Comparison of ENCODE assay signal across 11 cellular contexts in the genomic region with DNA sequence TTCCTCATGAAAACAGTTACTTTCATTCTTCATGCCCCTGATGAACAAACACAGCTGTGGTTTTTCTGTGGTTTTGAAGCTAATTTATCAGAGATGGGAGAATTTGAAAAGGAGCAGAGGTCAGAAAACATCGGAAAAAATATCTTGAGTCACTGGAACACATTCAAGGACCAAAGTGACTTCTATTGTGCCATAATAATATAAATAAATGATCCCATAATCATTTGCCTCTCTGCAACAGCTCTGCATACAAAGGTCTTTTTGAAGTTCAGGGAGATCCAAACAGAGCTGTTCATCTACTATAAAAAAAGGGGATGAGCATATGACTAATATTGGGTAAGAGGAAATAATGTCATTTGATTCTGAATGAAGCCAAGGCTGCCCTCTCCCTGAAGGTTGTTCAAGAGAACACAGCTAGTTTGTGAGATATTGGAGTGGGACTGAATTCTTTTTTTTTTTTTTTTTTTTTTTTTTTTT.
DNase-seq lines count a peak whose midpoint lies in the region; TF ChIP-seq lines count a peak whose summit lies in the region.
"Had no signal": no experiment of that assay in that cellular context is flagged by ENCODE, and none has a peak within 500 bp of the region (broad histone marks: within the 10 kb centered on the region; RNA-seq: fewer than 3 reads in every experiment).

No MANE protein-coding gene starts in this region.

- TF ChIP-seq CTCF in cardiac fibroblast (IDR thresholded peaks at IDR 0.05; ENCODE audit: low read depth, low read length): no peak

- DNase-seq in MG63: peak; percentile 19
- DNase-seq in cardiac fibroblast (ENCODE audit: low read depth in 2 of 2): peak; percentile 79 to 91
- DNase-seq in myocyte (ENCODE audit: low read depth): peak; percentile 60
- no peak for DNase-seq in SW 1271 (lab: John Stamatoyannopoulos, UW)
- no peak for DNase-seq in activated CD4-positive, alpha-beta T cell treated with anti-CD3 and anti-CD28 coated beads for 4 hours
- no peak for DNase-seq in KBM-7
- no peak for DNase-seq in HAP-1 (ENCODE audit: low spot score in 2 of 2)
- DNase-seq: activated naive CD4-positive, alpha-beta T cell treated with anti-CD3 and anti-CD28 coated beads, Interleukin-2, amount 50 U/mL, for 16 hours; DMS 273 treated with DMSO at 0.1 percent for 48 hours; stimulated activated CD4-positive, alpha-beta T cell treated with anti-CD3 and anti-CD28 coated beads, Interleukin-1b, Interleukin-23, amount 100 ng/mL, for 48 hours had no signal

- H3K4me1 ChIP-seq in BLaER1 treated with 17β-estradiol and CSF1 and Interleukin-3, amounts not matched to agents 10 nM and 100 nM: peaks cover 10 to 20% (median 13%) of the 10 kb centered on the region in 10 experiments
- peaks cover 11% of the 10 kb centered on the region for H3K4me1 ChIP-seq in HAP-1

- peak overlapping the region in 2 of 11 experiments; percentile 33 to 39; a peak in 2 of 22 replicates for H3K9ac ChIP-seq in BLaER1 treated with 17β-estradiol and CSF1 and Interleukin-3, amounts not matched to agents 10 nM and 100 nM

- H3K4me2 ChIP-seq in BLaER1 treated with 17β-estradiol and CSF1 and Interleukin-3, amounts not matched to agents 10 nM and 100 nM: peak overlapping the region; percentile 20 to 78 (median 58)

- no peaks in the 10 kb centered on the region for H3K36me3 ChIP-seq in BLaER1 treated with 17β-estradiol and CSF1 and Interleukin-3, amounts not matched to agents 10 nM and 100 nM
- no peaks in the 10 kb centered on the region for H3K36me3 ChIP-seq in MG63
- H3K36me3 ChIP-seq in HAP-1 (replicated peaks): no peaks in the 10 kb centered on the region

- H3K27ac ChIP-seq in BLaER1 treated with 17β-estradiol and CSF1 and Interleukin-3, amounts not matched to agents 10 nM and 100 nM: peak overlapping the region in 5 of 11 experiments; percentile 10 to 35 (median 27); a peak in 5 of 22 replicates

- in situ Hi-C loops in KBM-7 (cut with MboI; ENCODE audit: low pct_unique_long_range_greater_than_20kb, low sequenced_read_pairs): no loop called here
- in situ Hi-C loops in HAP-1 (cut with MboI; ENCODE audit: low sequenced_read_pairs): loop anchor here (10.0 kb wide), 1 partner anchor 461 kb away; no protein-coding TSS in a partner anchor

- no peaks in the 10 kb centered on the region for H3K27me3 ChIP-seq in BLaER1 treated with 17β-estradiol and CSF1 and Interleukin-3, amounts not matched to agents 10 nM and 100 nM
- H3K27me3 ChIP-seq in MG63 (no peaks in the 10 kb centered on the region), HAP-1 (ENCODE audit: low read depth) (no peaks in the 10 kb centered on the region)

- peak overlapping the region in 1 of 10 experiments; percentile 30; a peak in 3 of 20 replicates for H3K4me3 ChIP-seq in BLaER1 treated with 17β-estradiol and CSF1 and Interleukin-3, amounts not matched to agents 10 nM and 100 nM
- H3K4me3 ChIP-seq in MG63 (peak overlapping the region; percentile 2; the same call in 1 of the 2 replicates), cardiac fibroblast (replicated peaks in 1 of 2; ENCODE audit: low read depth in 2 of 2, low read length in 2 of 2) (peak overlapping the region in 1 of 2 donors; percentile 32), HAP-1 (no peak overlapping the region)

- no peaks in the 10 kb centered on the region for H3K9me3 ChIP-seq in BLaER1 treated with 17β-estradiol and CSF1 and Interleukin-3, amounts not matched to agents 10 nM and 100 nM (replicated peaks in 1 of 11)
- no peaks in the 10 kb centered on the region for H3K9me3 ChIP-seq in MG63
- no peaks in the 10 kb centered on the region for H3K9me3 ChIP-seq in HAP-1

- no peaks in the 10 kb centered on the region for H4K20me1 ChIP-seq in BLaER1 treated with 17β-estradiol and CSF1 and Interleukin-3, amounts not matched to agents 10 nM and 100 nM

Comparison
In these comparisons a context has a peak if more than half of its experiments do, and no peak if none do; other contexts are left out.
1. DNase-seq: peak in MG63 (single experiment), cardiac fibroblast (2 of 2) and myocyte (single experiment); none in SW 1271 (0 of 2), activated CD4-positive, alpha-beta T cell treated with anti-CD3 and anti-CD28 coated beads for 4 hours (0 of 2), KBM-7 (single experiment) and HAP-1 (0 of 2).